Comparison of ENCODE assay signal across 8 cellular contexts in genomic region chr22:17158568-17159503, GRCh38. TPM values are rescaled to one million over a fixed set of nuclear protein-coding genes. Genes with fewer than 3 reads are reported as not detected.
DNase-seq lines count a peak whose midpoint lies in the region; ATAC-seq and TF ChIP-seq lines count a peak whose summit lies in the region.

TSS of gene HDHD5 (minus strand) at chr22:17159277. CDS start at chr22:17159251, 26 bp downstream.

- no peaks in the 10 kb centered on the region; the same call in 1 of the 2 replicates for H3K9me3 ChIP-seq in AG04450 (ENCODE audit: control insufficient read depth, insufficient read depth, low read length)

- POLR2A ChIA-PET in AG04450 (lab: Yijun Ruan, JAX): interaction anchor here (1.0 kb wide), 2 partner anchors 13 kb away, joined by 3 to 6 read pairs; no protein-coding TSS in a partner anchor

- no peak for TF ChIP-seq CTCF in AG04450 (IDR thresholded peaks at IDR 0.05; ENCODE audit: low read depth, low read length)
- no peak for TF ChIP-seq CTCF in kidney epithelial cell (IDR thresholded peaks at IDR 0.05; ENCODE audit: insufficient read depth, low read length, poor library complexity, severe bottlenecking)

- CTCF ChIA-PET in AG04450 (lab: Charles Lee): interaction anchor here (8.2 kb wide), 1 partner anchor 13 kb away, joined by 196 read pairs; no protein-coding TSS in a partner anchor

- ATAC-seq in GM19025 (IDR thresholded peaks at IDR 0.05; ENCODE audit: low read depth, unreplicated experiment) (peak; percentile 74), HG03280 (IDR thresholded peaks at IDR 0.05; ENCODE audit: unreplicated experiment) (peak; percentile 69)

- H3K4me3 ChIP-seq in AG04450 (ENCODE audit: low read depth, low read length): peak within 1 kb of the TSS; percentile 74
- peak within 1 kb of the TSS; percentile 72 for H3K4me3 ChIP-seq in kidney epithelial cell (ENCODE audit: low read depth, low read length)

- peak; percentile 49 for DNase-seq in AG04450 (ENCODE audit: low read depth, low spot score)
- peak; percentile 70 for DNase-seq in NCI-H446 treated with DMSO at 0.1 percent for 48 hours (lab: John Stamatoyannopoulos, UW)
- peak; percentile 87 to 88 for DNase-seq in activated CD4-positive, alpha-beta T cell treated with anti-CD3 and anti-CD28 coated beads for 24 hours (ENCODE audit: low read depth in 2 of 2)
- peak; percentile 94 for DNase-seq in cerebellum (ENCODE audit: low spot score)
- peak; percentile 61 for DNase-seq in kidney epithelial cell (ENCODE audit: low read depth)
- peak; percentile 81 to 86 for DNase-seq in stimulated activated CD4-positive, alpha-beta T cell treated with anti-CD3 and anti-CD28 coated beads, Interleukin-15, amount 100 ng/mL, for 1 hour (ENCODE audit: low read depth in 1 of 2, low spot score in 1 of 2)

- H3K27me3 ChIP-seq in AG04450 (ENCODE audit: control insufficient read depth, insufficient read depth, low read length) (no peaks in the 10 kb centered on the region), kidney epithelial cell (ENCODE audit: control insufficient read depth, insufficient read depth, low read length) (no peaks in the 10 kb centered on the region)

- H3K27ac ChIP-seq in AG04450 (ENCODE audit: low read depth, low read length): peak within 1 kb of the TSS; percentile 81

- no peaks in the 10 kb centered on the region for H3K36me3 ChIP-seq in kidney epithelial cell (ENCODE audit: control insufficient read depth, insufficient read depth, low read length)

RNA-seq across cellular contexts. Expression of gene HDHD5, which starts in this region (rescaled TPM):
- 14.4 and 17.0 TPM in 2 replicates for polyA plus RNA-seq in AG04450 (2011; rRNA removed)
- polyA minus RNA-seq in AG04450 (2011; rRNA and poly(A)+ RNA removed): 11.1 and 14.9 TPM in 2 replicates
- total RNA-seq in cerebellum: 22.0 TPM
- total RNA-seq in kidney epithelial cell: 44.7 and 62.2 TPM in 2 replicates

Comparison
In these comparisons a context has a peak if more than half of its experiments do, and no peak if none do; other contexts are left out.
1. Peak in every context shown above with its lines: DNase-seq, ATAC-seq, H3K4me3 ChIP-seq and H3K27ac ChIP-seq.